Comparison of ENCODE assay signal across 2 cellular contexts in genomic region chr22:23949764-23950163, GRCh38. TPM values are rescaled to one million over a fixed set of nuclear protein-coding genes. Genes with fewer than 3 reads are reported as not detected.
"Had no signal": no experiment of that assay in that cellular context is flagged by ENCODE, and none has a peak within 500 bp of the region (broad histone marks: within the 10 kb centered on the region; RNA-seq: fewer than 3 reads in every experiment).

No MANE protein-coding gene starts in this region.

RNA-seq across cellular contexts. Expression of gene GSTT2B, which starts 11.2 kb away (rescaled TPM):
- total RNA-seq: G401 had no signal

RNA-seq across cellular contexts. Expression of gene DDTL, which starts 16.9 kb away (rescaled TPM):
- total RNA-seq: G401 had no signal

RNA-seq across cellular contexts. Expression of gene DDT, which starts 24.5 kb away (rescaled TPM):
- total RNA-seq: G401 had no signal

RNA-seq across cellular contexts. Expression of gene GSTT2, which starts 30.2 kb away (rescaled TPM):
- total RNA-seq: G401, GM12878 had no signal

RNA-seq across cellular contexts. Expression of gene GSTT4, which starts 55.5 kb away (rescaled TPM):
- total RNA-seq: G401, GM12878 had no signal
